In genomic region chr6:33193619-33194018, GRCh38 we compare ENCODE assay signal across 14 cellular contexts. TPM values are rescaled to one million over a fixed set of nuclear protein-coding genes. Genes with fewer than 3 reads are reported as not detected.
A peak's percentile ranks its signal among the peaks of the same experiment; 100 is the strongest.
DNase-seq lines count a peak whose midpoint lies in the region; ATAC-seq, FAIRE-seq and TF ChIP-seq lines count a peak whose summit lies in the region.
"Had no signal": no experiment of that assay in that cellular context is flagged by ENCODE, and none has a peak within 500 bp of the region (broad histone marks: within the 10 kb centered on the region; RNA-seq: fewer than 3 reads in every experiment).

No MANE protein-coding gene starts in this region.

- H3K4me3 Mint-ChIP-seq in H9, result peak overlapping the region; percentile 56 to 77
- H3K4me3 Mint-ChIP-seq in stimulated activated naive B cell treated with anti-CD40 and anti-IgM and Interleukin-4, amounts not matched to agents 10 μg/mL and 1 μg/mL and 100 μg/mL, for 72 hours, result peak overlapping the region; percentile 52 to 71
- H3K4me3 Mint-ChIP-seq: activated T-helper 1 cell treated with anti-CD3 and anti-CD28 coated beads, Interleukin-12 subunit alpha, Interleukin-12 subunit beta, Interleukin-2, Interleukin-4 antibody, amounts not matched to agents 30 ng/mL and 10 ng/mL and 1 ng/mL, durations not matched to agents 14 hours and 24 hours and 36 hours had no signal

- TF ChIP-seq EP300 in HepG2 (IDR thresholded peaks at IDR 0.05; ENCODE audit: low read depth in 2 of 2, low read length in 2 of 2), result no peak
- TF ChIP-seq EP300 in HepG2 (CRISPR knock-in tag; IDR thresholded peaks at IDR 0.05; ENCODE audit: borderline replicate concordance), result no peak

- POLR2A ChIA-PET in HepG2 (lab: Yijun Ruan, JAX), result no interaction called here

- no peak overlapping the region for H4K5ac ChIP-seq in H9 (ENCODE audit: insufficient read length, low read depth, low read length)

- peak overlapping the region; percentile 84 for H3K4me2 ChIP-seq in H9 (ENCODE audit: insufficient read depth, insufficient read length, low read length)
- H3K4me2 ChIP-seq in HepG2 (ENCODE audit: low read depth, low read length), result no peak overlapping the region

- FAIRE-seq in HepG2 (lab: Jason Lieb, UNC), result no peak
- FAIRE-seq: K562 had no signal

- H2BK120ac ChIP-seq in H9 (ENCODE audit: low read depth, low read length, poor library complexity, severe bottlenecking), result no peak overlapping the region

- peaks cover 44% of the 10 kb centered on the region for H3K27me3 Mint-ChIP-seq in H9 (ENCODE audit: low read depth)
- H3K27me3 Mint-ChIP-seq in stimulated activated naive B cell treated with anti-CD40 and anti-IgM and Interleukin-4, amounts not matched to agents 10 μg/mL and 1 μg/mL and 100 μg/mL, for 72 hours, result peaks cover 20 to 32% of the 10 kb centered on the region in 2 donors

- H3K36me3 ChIP-seq in ascending aorta (peaks cover 18 to 29% of the 10 kb centered on the region in 2 donors), HepG2 (replicated peaks in 1 of 2; ENCODE audit: control insufficient read depth in 1 of 2, insufficient read depth in 2 of 2, low read length in 2 of 2) (peaks cover 19 to 34% of the 10 kb centered on the region in 2 experiments)

- H3K23me2 ChIP-seq in H9 (ENCODE audit: insufficient read length, low read depth, low read length, poor library complexity, severe bottlenecking), result peaks cover 11% of the 10 kb centered on the region

- no peak overlapping the region for H2BK20ac ChIP-seq in H9 (ENCODE audit: low read depth, low read length, poor library complexity, severe bottlenecking)

- no peak for TF ChIP-seq RAD21 in HepG2 (CRISPR knock-in tag; IDR thresholded peaks at IDR 0.05)

- H3K9ac ChIP-seq in H9 (ENCODE audit: extremely low read depth, insufficient read length, low read length) (no peak overlapping the region), HepG2 (ENCODE audit: insufficient read depth, low read depth, low read length) (no peak overlapping the region)

- intact Hi-C loops in ascending aorta (cut with DNase I), result loop anchor here (2.0 kb wide), 1 partner anchor 31 kb away; no protein-coding TSS in a partner anchor
- intact Hi-C loops in HepG2 (cut with micrococcal nuclease; ENCODE audit: unreplicated experiment), result no loop called here

- H3K4me1 Mint-ChIP-seq in H9, result peaks cover 23 to 27% of the 10 kb centered on the region in 2 experiments
- peaks cover 34 to 52% of the 10 kb centered on the region in 2 donors for H3K4me1 Mint-ChIP-seq in stimulated activated naive B cell treated with anti-CD40 and anti-IgM and Interleukin-4, amounts not matched to agents 10 μg/mL and 1 μg/mL and 100 μg/mL, for 72 hours

- WGBS in H9 (ENCODE audit: extremely low coverage, insufficient read length, low lambda C conversion rate), result no CpG with 5 or more reads among the region's 6 CpGs
- WGBS in HepG2 (ENCODE audit: low lambda C conversion rate), result 94% methylated on average over 6 of the region's 6 CpGs

- no peaks in the 10 kb centered on the region; a peak in 1 of 5 replicates for H3K9me3 Mint-ChIP-seq in H9
- no peaks in the 10 kb centered on the region for H3K9me3 Mint-ChIP-seq in stimulated activated naive B cell treated with anti-CD40 and anti-IgM and Interleukin-4, amounts not matched to agents 10 μg/mL and 1 μg/mL and 100 μg/mL, for 72 hours
- H3K9me3 Mint-ChIP-seq: activated T-helper 1 cell treated with anti-CD3 and anti-CD28 coated beads, Interleukin-12 subunit alpha, Interleukin-12 subunit beta, Interleukin-2, Interleukin-4 antibody, amounts not matched to agents 30 ng/mL and 10 ng/mL and 1 ng/mL, durations not matched to agents 14 hours and 24 hours and 36 hours had no signal

- H3K79me2 ChIP-seq in H9 (ENCODE audit: insufficient read depth, low read length) (no peaks in the 10 kb centered on the region), HepG2 (ENCODE audit: insufficient read depth, low read length) (no peaks in the 10 kb centered on the region)

- H3K23ac ChIP-seq in H9 (ENCODE audit: insufficient read length, low read depth, low read length), result no peak overlapping the region

- no peak overlapping the region for H3K14ac ChIP-seq in H9 (ENCODE audit: insufficient read depth, low read length)

- H2AFZ ChIP-seq in H9 (ENCODE audit: low read length) (no peak overlapping the region), HepG2 (ENCODE audit: low read length) (no peak overlapping the region)

- H3K27ac Mint-ChIP-seq in H9, result no peak overlapping the region
- no peak overlapping the region for H3K27ac Mint-ChIP-seq in stimulated activated naive B cell treated with anti-CD40 and anti-IgM and Interleukin-4, amounts not matched to agents 10 μg/mL and 1 μg/mL and 100 μg/mL, for 72 hours
- H3K27ac Mint-ChIP-seq: activated T-helper 1 cell treated with anti-CD3 and anti-CD28 coated beads, Interleukin-12 subunit alpha, Interleukin-12 subunit beta, Interleukin-2, Interleukin-4 antibody, amounts not matched to agents 30 ng/mL and 10 ng/mL and 1 ng/mL, durations not matched to agents 14 hours and 24 hours and 36 hours had no signal

- H3K4me1 ChIP-seq in H9 (ENCODE audit: insufficient read depth, low read length), result no peaks in the 10 kb centered on the region
- H3K4me1 ChIP-seq in ascending aorta, result peaks cover 14 to 16% of the 10 kb centered on the region in 2 donors
- H3K4me1 ChIP-seq in HepG2 (ENCODE audit: insufficient read depth, low read length), result peaks cover 52% of the 10 kb centered on the region

- no peak overlapping the region for H3K4ac ChIP-seq in H9 (ENCODE audit: low read depth, low read length)

- peaks cover 14 to 31% (median 25%) of the 10 kb centered on the region in 3 experiments; a peak in 6 of 7 replicates for H3K36me3 Mint-ChIP-seq in H9 (ENCODE audit: insufficient read depth in 1 of 3, low read depth in 3 of 3)
- H3K36me3 Mint-ChIP-seq in stimulated activated naive B cell treated with anti-CD40 and anti-IgM and Interleukin-4, amounts not matched to agents 10 μg/mL and 1 μg/mL and 100 μg/mL, for 72 hours, result peaks cover 21 to 42% of the 10 kb centered on the region in 2 donors

- H3K4me3 ChIP-seq in ascending aorta, result peak overlapping the region; percentile 50 to 65
- no peak overlapping the region for H3K4me3 ChIP-seq in HepG2 (replicated peaks in 1 of 3; ENCODE audit: insufficient read depth in 1 of 3, low read depth in 2 of 3, low read length in 3 of 3)
- H3K4me3 ChIP-seq: K562 had no signal

- H4K20me1 ChIP-seq in H9 (ENCODE audit: control insufficient read depth, insufficient read depth, insufficient read length) (no peaks in the 10 kb centered on the region), HepG2 (ENCODE audit: insufficient read depth, low read length) (peaks cover 16% of the 10 kb centered on the region)

- H3K27ac ChIP-seq in H9 (ENCODE audit: insufficient read length, low read depth, low read length) (no peak overlapping the region), ascending aorta (peak overlapping the region in 1 of 2 donors; percentile 71), HepG2 (ENCODE audit: extremely low read length, insufficient read depth, low read length) (no peak overlapping the region)

- H2BK12ac ChIP-seq in H9 (ENCODE audit: insufficient read length, low read depth, low read length), result no peak overlapping the region

- H3K27me3 ChIP-seq in H9 (ENCODE audit: insufficient read depth, low read length) (peaks cover 3% of the 10 kb centered on the region; the same call in 1 of the 2 replicates), ascending aorta (peaks cover 4% of the 10 kb centered on the region), HepG2 (ENCODE audit: control insufficient read depth in 1 of 2, insufficient read depth in 2 of 2, low read length in 2 of 2) (peaks cover 0 to 10% of the 10 kb centered on the region in 2 experiments; a peak in 1 of 5 replicates)

- ATAC-seq in HepG2 (no peak), GM19035 (IDR thresholded peaks at IDR 0.05; ENCODE audit: unreplicated experiment) (no peak), HG03432 (IDR thresholded peaks at IDR 0.05; ENCODE audit: unreplicated experiment) (no peak)
- ATAC-seq in stimulated activated naive B cell treated with anti-CD40 and anti-IgM and Interleukin-4, amounts not matched to agents 10 μg/mL and 1 μg/mL and 100 μg/mL, for 72 hours (replicated peaks), result no peak
- ATAC-seq: K562 had no signal

- H4K8ac ChIP-seq in H9 (replicated peaks; ENCODE audit: insufficient read length, low read depth, low read length), result no peak overlapping the region

- in situ Hi-C loops in HepG2 (cut with HindIII; ENCODE audit: extremely low pct_ligation_motif_present, low pct_unique_long_range_greater_than_20kb), result no loop called here

- CTCF ChIA-PET in HepG2 (lab: Yijun Ruan, JAX; ENCODE audit: low intra/inter-chr PET ratio, low total read pairs), result no interaction called here

- H3K79me1 ChIP-seq in H9 (ENCODE audit: insufficient read depth, low read depth, low read length, poor library complexity, severe bottlenecking), result no peaks in the 10 kb centered on the region

- BruUV-seq in HepG2 (replicated peaks; lab: Mats Ljungman, UMichigan), result no TSS peak

- no peak overlapping the region for H2AK5ac ChIP-seq in H9 (ENCODE audit: insufficient read length, low read length)

- H2BK15ac ChIP-seq in H9 (ENCODE audit: low read depth, low read length), result no peak overlapping the region

- TF ChIP-seq POLR2A in HepG2 (IDR thresholded peaks at IDR 0.05; ENCODE audit: insufficient read depth in 1 of 2, low read depth in 2 of 2, low read length in 2 of 2), result peak in 1 of 2 experiments; percentile 42; a peak in 1 of 4 replicates

- TF ChIP-seq CTCF in H9 (conservative IDR thresholded peaks at IDR 0.05) (no peak), ascending aorta (IDR thresholded peaks at IDR 0.05) (no peak), HepG2 (CRISPR knock-in tag; IDR thresholded peaks at IDR 0.05) (no peak)

- DNase-seq in H9, result no peak
- DNase-seq in ascending aorta (ENCODE audit: low spot score in 2 of 2), result no peak
- no peak for DNase-seq in HepG2 (ENCODE audit: low spot score)
- no peak for DNase-seq in stimulated activated naive B cell treated with anti-CD40 and anti-IgM and Interleukin-4, amounts not matched to agents 10 μg/mL and 1 μg/mL and 100 μg/mL, for 72 hours
- no peak for DNase-seq in effector CD8-positive, alpha-beta T cell (lab: John Stamatoyannopoulos, UW)
- no peak for DNase-seq in EL
- DNase-seq: activated CD4-positive, CD25-positive, alpha-beta regulatory T cell treated with anti-CD3 and anti-CD28 coated beads, Interleukin-2, amount 50 U/mL, for 72 hours; central memory CD4-positive, alpha-beta T cell; COR-L47; NCI-H2029 had no signal

- no peak overlapping the region for H3T11ph ChIP-seq in H9 (ENCODE audit: low read length)

- H4K91ac ChIP-seq in H9 (ENCODE audit: insufficient read length, low read depth, low read length), result no peak overlapping the region

- no peak overlapping the region for H3K56ac ChIP-seq in H9 (ENCODE audit: insufficient read length, low read depth, low read length)

- no peak overlapping the region for H3K18ac ChIP-seq in H9 (ENCODE audit: insufficient read length, low read depth, low read length)

- H2BK5ac ChIP-seq in H9 (ENCODE audit: insufficient read length, low read length), result no peak overlapping the region

- H3K9me3 ChIP-seq in H9 (ENCODE audit: control insufficient read depth, low read depth, low read length) (no peaks in the 10 kb centered on the region), ascending aorta (no peaks in the 10 kb centered on the region), HepG2 (ENCODE audit: low read length) (no peaks in the 10 kb centered on the region)

RNA-seq across cellular contexts. Expression of gene COL11A2, which starts 1.4 kb away (rescaled TPM):
- 2.0 and 2.3 TPM in 2 replicates for total RNA-seq in H9 (2021)
- total RNA-seq in ascending aorta, result 0.11 TPM
- total RNA-seq in HepG2 (2016; rRNA removed; fragmentation: Illumina TruSeq; extraction: Trizol), result 0.29 and 0.55 TPM in 2 replicates
- 0.10 TPM in 1 of 2 replicates, not detected in the other for total RNA-seq in HepG2 (2016; cell fraction: cytosol; rRNA removed; fragmentation: Illumina TruSeq; extraction: Trizol; ENCODE audit: low read depth)
- total RNA-seq in HepG2 (2016; cell fraction: insoluble cytoplasmic fraction; rRNA removed; fragmentation: Illumina TruSeq; extraction: Trizol), result 0.12 and 0.67 TPM in 2 replicates
- total RNA-seq in HepG2 (2016; cell fraction: membrane; rRNA removed; fragmentation: Illumina TruSeq; extraction: Trizol), result 0.45 TPM in 1 of 2 replicates, not detected in the other
- 1.0 and 1.1 TPM in 2 replicates for total RNA-seq in HepG2 (2016; cell fraction: nucleus; rRNA removed; fragmentation: Illumina TruSeq; extraction: Trizol)
- 0.55 and 0.73 TPM in 2 replicates for polyA plus RNA-seq in HepG2 (2011; rRNA removed)
- polyA plus RNA-seq in HepG2 (2011; cell fraction: cytosol; rRNA removed), result 0.13 and 0.18 TPM in 2 replicates
- 5.9 and 6.2 TPM in 2 replicates for polyA plus RNA-seq in HepG2 (2011; cell fraction: nucleus; rRNA removed)
- polyA plus RNA-seq in HepG2 (2012), result 0.97 and 1.9 TPM in 2 replicates
- polyA plus RNA-seq in HepG2 (2016; cell fraction: cytosol; fragmentation: Illumina TruSeq; extraction: Trizol; ENCODE audit: low read depth), result 0.21 and 0.24 TPM in 2 replicates
- polyA plus RNA-seq in HepG2 (2016; cell fraction: insoluble cytoplasmic fraction; fragmentation: Illumina TruSeq; extraction: Trizol; ENCODE audit: low read depth), result 0.15 and 0.42 TPM in 2 replicates
- 0.21 TPM in 2 replicates for polyA plus RNA-seq in HepG2 (2016; cell fraction: membrane; fragmentation: Illumina TruSeq; extraction: Trizol; ENCODE audit: low read depth)
- polyA plus RNA-seq in HepG2 (2016; cell fraction: nucleus; fragmentation: Illumina TruSeq; extraction: Trizol; ENCODE audit: insufficient read depth, low read depth), result 3.7 and 4.5 TPM in 2 replicates
- 0.20 and 1.1 TPM in 2 replicates for polyA minus RNA-seq in HepG2 (2011; rRNA and poly(A)+ RNA removed; ENCODE audit: low replicate concordance)
- polyA minus RNA-seq in HepG2 (2011; cell fraction: cytosol; rRNA and poly(A)+ RNA removed), result 0.44 TPM in 1 of 2 replicates, not detected in the other
- 0.52 and 0.75 TPM in 2 replicates for polyA minus RNA-seq in HepG2 (2011; cell fraction: nucleus; rRNA and poly(A)+ RNA removed)

RNA-seq across cellular contexts. Expression of gene RXRB, which starts 6.8 kb away (rescaled TPM):
- 14.8 and 16.8 TPM in 2 replicates for total RNA-seq in H9 (2021)
- 21.6 TPM for total RNA-seq in ascending aorta
- total RNA-seq in HepG2 (2016; rRNA removed; fragmentation: Illumina TruSeq; extraction: Trizol), result 21.2 and 26.7 TPM in 2 replicates
- 7.7 and 9.8 TPM in 2 replicates for total RNA-seq in HepG2 (2016; cell fraction: cytosol; rRNA removed; fragmentation: Illumina TruSeq; extraction: Trizol; ENCODE audit: low read depth)
- 20.4 and 25.8 TPM in 2 replicates for total RNA-seq in HepG2 (2016; cell fraction: insoluble cytoplasmic fraction; rRNA removed; fragmentation: Illumina TruSeq; extraction: Trizol)
- total RNA-seq in HepG2 (2016; cell fraction: membrane; rRNA removed; fragmentation: Illumina TruSeq; extraction: Trizol), result 11.0 and 11.2 TPM in 2 replicates
- total RNA-seq in HepG2 (2016; cell fraction: nucleus; rRNA removed; fragmentation: Illumina TruSeq; extraction: Trizol), result 24.9 and 30.1 TPM in 2 replicates
- 55.7 and 62.8 TPM in 2 replicates for polyA plus RNA-seq in HepG2 (2011; rRNA removed)
- polyA plus RNA-seq in HepG2 (2011; cell fraction: cytosol; rRNA removed), result 21.7 and 25.1 TPM in 2 replicates
- polyA plus RNA-seq in HepG2 (2011; cell fraction: nucleus; rRNA removed), result 251 and 306 TPM in 2 replicates
- polyA plus RNA-seq in HepG2 (2012), result 33.2 and 34.8 TPM in 2 replicates
- 3.4 and 3.5 TPM in 2 replicates for polyA plus RNA-seq in HepG2 (2016; cell fraction: cytosol; fragmentation: Illumina TruSeq; extraction: Trizol; ENCODE audit: low read depth)
- polyA plus RNA-seq in HepG2 (2016; cell fraction: insoluble cytoplasmic fraction; fragmentation: Illumina TruSeq; extraction: Trizol; ENCODE audit: low read depth), result 18.6 and 21.0 TPM in 2 replicates
- polyA plus RNA-seq in HepG2 (2016; cell fraction: membrane; fragmentation: Illumina TruSeq; extraction: Trizol; ENCODE audit: low read depth), result 8.2 and 8.4 TPM in 2 replicates
- polyA plus RNA-seq in HepG2 (2016; cell fraction: nucleus; fragmentation: Illumina TruSeq; extraction: Trizol; ENCODE audit: insufficient read depth, low read depth), result 78.6 and 88.5 TPM in 2 replicates
- polyA minus RNA-seq in HepG2 (2011; rRNA and poly(A)+ RNA removed; ENCODE audit: low replicate concordance), result 62.6 and 66.8 TPM in 2 replicates
- polyA minus RNA-seq in HepG2 (2011; cell fraction: cytosol; rRNA and poly(A)+ RNA removed), result 16.9 and 17.9 TPM in 2 replicates
- polyA minus RNA-seq in HepG2 (2011; cell fraction: nucleus; rRNA and poly(A)+ RNA removed), result 41.4 and 51.2 TPM in 2 replicates

RNA-seq across cellular contexts. Expression of gene SLC39A7, which starts 7.0 kb away (rescaled TPM):
- 105 and 107 TPM in 2 replicates for total RNA-seq in H9 (2021)
- total RNA-seq in ascending aorta, result 59.7 TPM
- total RNA-seq in HepG2 (2016; rRNA removed; fragmentation: Illumina TruSeq; extraction: Trizol), result 127 and 229 TPM in 2 replicates
- total RNA-seq in HepG2 (2016; cell fraction: cytosol; rRNA removed; fragmentation: Illumina TruSeq; extraction: Trizol; ENCODE audit: low read depth), result 25.4 and 28.2 TPM in 2 replicates
- total RNA-seq in HepG2 (2016; cell fraction: insoluble cytoplasmic fraction; rRNA removed; fragmentation: Illumina TruSeq; extraction: Trizol), result 117 and 245 TPM in 2 replicates
- total RNA-seq in HepG2 (2016; cell fraction: membrane; rRNA removed; fragmentation: Illumina TruSeq; extraction: Trizol), result 69.2 and 73.5 TPM in 2 replicates
- 168 and 183 TPM in 2 replicates for total RNA-seq in HepG2 (2016; cell fraction: nucleus; rRNA removed; fragmentation: Illumina TruSeq; extraction: Trizol)
- polyA plus RNA-seq in HepG2 (2011; rRNA removed), result 142 and 181 TPM in 2 replicates
- 156 and 173 TPM in 2 replicates for polyA plus RNA-seq in HepG2 (2011; cell fraction: cytosol; rRNA removed)
- 155 and 160 TPM in 2 replicates for polyA plus RNA-seq in HepG2 (2011; cell fraction: nucleus; rRNA removed)
- 179 and 194 TPM in 2 replicates for polyA plus RNA-seq in HepG2 (2012)
- polyA plus RNA-seq in HepG2 (2016; cell fraction: cytosol; fragmentation: Illumina TruSeq; extraction: Trizol; ENCODE audit: low read depth), result 25.6 and 28.5 TPM in 2 replicates
- polyA plus RNA-seq in HepG2 (2016; cell fraction: insoluble cytoplasmic fraction; fragmentation: Illumina TruSeq; extraction: Trizol; ENCODE audit: low read depth), result 134 and 143 TPM in 2 replicates
- polyA plus RNA-seq in HepG2 (2016; cell fraction: membrane; fragmentation: Illumina TruSeq; extraction: Trizol; ENCODE audit: low read depth), result 52.6 and 58.2 TPM in 2 replicates
- polyA plus RNA-seq in HepG2 (2016; cell fraction: nucleus; fragmentation: Illumina TruSeq; extraction: Trizol; ENCODE audit: insufficient read depth, low read depth), result 338 and 345 TPM in 2 replicates
- polyA minus RNA-seq in HepG2 (2011; rRNA and poly(A)+ RNA removed; ENCODE audit: low replicate concordance), result 85.7 and 161 TPM in 2 replicates
- 54.5 and 56.6 TPM in 2 replicates for polyA minus RNA-seq in HepG2 (2011; cell fraction: cytosol; rRNA and poly(A)+ RNA removed)
- 68.1 and 69.5 TPM in 2 replicates for polyA minus RNA-seq in HepG2 (2011; cell fraction: nucleus; rRNA and poly(A)+ RNA removed)

RNA-seq across cellular contexts. Expression of gene HSD17B8, which starts 10.8 kb away (rescaled TPM):
- total RNA-seq in H9 (2021), result 5.5 and 7.1 TPM in 2 replicates
- not detected for total RNA-seq in ascending aorta
- total RNA-seq in HepG2 (2016; rRNA removed; fragmentation: Illumina TruSeq; extraction: Trizol), result 12.6 and 13.5 TPM in 2 replicates
- 2.7 and 4.8 TPM in 2 replicates for total RNA-seq in HepG2 (2016; cell fraction: cytosol; rRNA removed; fragmentation: Illumina TruSeq; extraction: Trizol; ENCODE audit: low read depth)
- 13.4 and 15.0 TPM in 2 replicates for total RNA-seq in HepG2 (2016; cell fraction: insoluble cytoplasmic fraction; rRNA removed; fragmentation: Illumina TruSeq; extraction: Trizol)
- 5.0 TPM in 2 replicates for total RNA-seq in HepG2 (2016; cell fraction: membrane; rRNA removed; fragmentation: Illumina TruSeq; extraction: Trizol)
- total RNA-seq in HepG2 (2016; cell fraction: nucleus; rRNA removed; fragmentation: Illumina TruSeq; extraction: Trizol), result 6.0 and 8.0 TPM in 2 replicates
- polyA plus RNA-seq in HepG2 (2011; rRNA removed), result 20.1 and 21.6 TPM in 2 replicates
- 25.2 and 35.5 TPM in 2 replicates for polyA plus RNA-seq in HepG2 (2011; cell fraction: cytosol; rRNA removed)
- polyA plus RNA-seq in HepG2 (2011; cell fraction: nucleus; rRNA removed), result 57.9 and 67.9 TPM in 2 replicates
- polyA plus RNA-seq in HepG2 (2012), result 10.8 and 13.9 TPM in 2 replicates
- 3.8 and 4.0 TPM in 2 replicates for polyA plus RNA-seq in HepG2 (2016; cell fraction: cytosol; fragmentation: Illumina TruSeq; extraction: Trizol; ENCODE audit: low read depth)
- polyA plus RNA-seq in HepG2 (2016; cell fraction: insoluble cytoplasmic fraction; fragmentation: Illumina TruSeq; extraction: Trizol; ENCODE audit: low read depth), result 14.2 and 14.6 TPM in 2 replicates
- 4.5 and 4.8 TPM in 2 replicates for polyA plus RNA-seq in HepG2 (2016; cell fraction: membrane; fragmentation: Illumina TruSeq; extraction: Trizol; ENCODE audit: low read depth)
- 12.8 and 15.0 TPM in 2 replicates for polyA plus RNA-seq in HepG2 (2016; cell fraction: nucleus; fragmentation: Illumina TruSeq; extraction: Trizol; ENCODE audit: insufficient read depth, low read depth)
- 12.8 and 27.4 TPM in 2 replicates for polyA minus RNA-seq in HepG2 (2011; rRNA and poly(A)+ RNA removed; ENCODE audit: low replicate concordance)
- polyA minus RNA-seq in HepG2 (2011; cell fraction: cytosol; rRNA and poly(A)+ RNA removed), result 4.9 and 5.1 TPM in 2 replicates
- polyA minus RNA-seq in HepG2 (2011; cell fraction: nucleus; rRNA and poly(A)+ RNA removed), result 4.2 and 5.5 TPM in 2 replicates

RNA-seq across cellular contexts. Expression of gene RING1, which starts 14.7 kb away (rescaled TPM):
- 29.8 and 31.0 TPM in 2 replicates for total RNA-seq in H9 (2021)
- total RNA-seq in ascending aorta, result 28.5 TPM
- 19.8 and 23.9 TPM in 2 replicates for total RNA-seq in HepG2 (2016; rRNA removed; fragmentation: Illumina TruSeq; extraction: Trizol)
- total RNA-seq in HepG2 (2016; cell fraction: cytosol; rRNA removed; fragmentation: Illumina TruSeq; extraction: Trizol; ENCODE audit: low read depth), result 10.0 and 10.7 TPM in 2 replicates
- 18.4 and 25.4 TPM in 2 replicates for total RNA-seq in HepG2 (2016; cell fraction: insoluble cytoplasmic fraction; rRNA removed; fragmentation: Illumina TruSeq; extraction: Trizol)
- total RNA-seq in HepG2 (2016; cell fraction: membrane; rRNA removed; fragmentation: Illumina TruSeq; extraction: Trizol), result 17.3 and 21.2 TPM in 2 replicates
- total RNA-seq in HepG2 (2016; cell fraction: nucleus; rRNA removed; fragmentation: Illumina TruSeq; extraction: Trizol), result 12.2 and 16.1 TPM in 2 replicates
- 33.6 and 42.9 TPM in 2 replicates for polyA plus RNA-seq in HepG2 (2011; rRNA removed)
- 23.2 and 29.0 TPM in 2 replicates for polyA plus RNA-seq in HepG2 (2011; cell fraction: cytosol; rRNA removed)
- 93.0 and 104 TPM in 2 replicates for polyA plus RNA-seq in HepG2 (2011; cell fraction: nucleus; rRNA removed)
- 32.2 and 34.6 TPM in 2 replicates for polyA plus RNA-seq in HepG2 (2012)
- 14.4 and 19.7 TPM in 2 replicates for polyA plus RNA-seq in HepG2 (2016; cell fraction: cytosol; fragmentation: Illumina TruSeq; extraction: Trizol; ENCODE audit: low read depth)
- polyA plus RNA-seq in HepG2 (2016; cell fraction: insoluble cytoplasmic fraction; fragmentation: Illumina TruSeq; extraction: Trizol; ENCODE audit: low read depth), result 31.5 and 40.1 TPM in 2 replicates
- 23.8 and 28.0 TPM in 2 replicates for polyA plus RNA-seq in HepG2 (2016; cell fraction: membrane; fragmentation: Illumina TruSeq; extraction: Trizol; ENCODE audit: low read depth)
- polyA plus RNA-seq in HepG2 (2016; cell fraction: nucleus; fragmentation: Illumina TruSeq; extraction: Trizol; ENCODE audit: insufficient read depth, low read depth), result 56.0 and 58.2 TPM in 2 replicates
- polyA minus RNA-seq in HepG2 (2011; rRNA and poly(A)+ RNA removed; ENCODE audit: low replicate concordance), result 22.4 and 30.2 TPM in 2 replicates
- polyA minus RNA-seq in HepG2 (2011; cell fraction: cytosol; rRNA and poly(A)+ RNA removed), result 10.9 and 13.5 TPM in 2 replicates
- 8.4 and 9.9 TPM in 2 replicates for polyA minus RNA-seq in HepG2 (2011; cell fraction: nucleus; rRNA and poly(A)+ RNA removed)

Comparison
In these comparisons a context has a peak if more than half of its experiments do, and no peak if none do; other contexts are left out.
1. H3K4me3 ChIP-seq: peak in ascending aorta (2 of 2); none in HepG2 (0 of 3).